ENCODE assay signal across 1 cellular context in genomic region chr3:179526989-179527391, GRCh38.
TF ChIP-seq lines count a peak whose summit lies in the region.

No MANE protein-coding gene starts in this region.

TF ChIP-seq in H1, 55 proteins besides CTCF, POLR2A, EP300 and RAD21:
- TF ChIP-seq, protein P1, sequence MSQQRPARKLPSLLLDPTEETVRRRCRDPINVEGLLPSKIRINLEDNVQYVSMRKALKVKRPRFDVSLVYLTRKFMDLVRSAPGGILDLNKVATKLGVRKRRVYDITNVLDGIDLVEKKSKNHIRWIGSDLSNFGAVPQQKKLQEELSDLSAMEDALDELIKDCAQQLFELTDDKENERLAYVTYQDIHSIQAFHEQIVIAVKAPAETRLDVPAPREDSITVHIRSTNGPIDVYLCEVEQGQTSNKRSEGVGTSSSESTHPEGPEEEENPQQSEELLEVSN (IDR thresholded peaks at IDR 0.05) = peak; percentile 66
- TF ChIP-seq TAF1 (IDR thresholded peaks at IDR 0.05; ENCODE audit: low read depth, low read length) (no peak), POU5F1 (IDR thresholded peaks at IDR 0.05; ENCODE audit: low read depth, low read length) (peak; percentile 53; the same call in 1 of the 2 replicates), SP1 (IDR thresholded peaks at IDR 0.05; ENCODE audit: low read depth, low read length) (peak; percentile 88), EGR1 (IDR thresholded peaks at IDR 0.05; ENCODE audit: borderline replicate concordance, low read depth, low read length) (peak; percentile 44; the same call in 1 of the 2 replicates), ASH2L (IDR thresholded peaks at IDR 0.05; ENCODE audit: low read length) (peak; percentile 47), TAF7 (optimal IDR thresholded peaks at IDR 0.05; ENCODE audit: borderline replicate concordance, low read depth, low read length) (no peak), CEBPB (IDR thresholded peaks at IDR 0.05; ENCODE audit: low read depth, low read length) (no peak), HDAC2 (IDR thresholded peaks at IDR 0.05; ENCODE audit: borderline replicate concordance in 1 of 2, low read depth in 2 of 2, low read length in 2 of 2) (peak in 1 of 2 experiments; percentile 97; a peak in 2 of 4 replicates), KDM5A (IDR thresholded peaks at IDR 0.05; ENCODE audit: low read length) (no peak), SIN3A (conservative IDR thresholded peaks at IDR 0.05 in 1 of 2, IDR thresholded peaks at IDR 0.05 in 1 of 2; ENCODE audit: low read depth in 1 of 2, low read length in 2 of 2) (peak in 1 of 2 experiments; percentile 53; a peak in 1 of 4 replicates), NANOG (IDR thresholded peaks at IDR 0.05; ENCODE audit: insufficient read depth, low read depth, low read length, poor library complexity, severe bottlenecking) (peak; percentile 77), GTF2F1 (IDR thresholded peaks at IDR 0.05; ENCODE audit: borderline replicate concordance, low read depth, low read length) (no peak), TCF12 (IDR thresholded peaks at IDR 0.05; ENCODE audit: low read depth, low read length) (0 out of 2 replicates have a peak, but pooled peaks have one; percentile 50), KDM4A (IDR thresholded peaks at IDR 0.05; ENCODE audit: low read depth, low read length, severe bottlenecking) (no peak), YY1 (IDR thresholded peaks at IDR 0.05; ENCODE audit: low read depth, low read length) (peak; percentile 77), RBBP5 (IDR thresholded peaks at IDR 0.05; ENCODE audit: borderline replicate concordance, low read depth, low read length) (peak; percentile 66; the same call in 1 of the 2 replicates), MAX (IDR thresholded peaks at IDR 0.05) (peak; percentile 62)
- TF ChIP-seq, protein P2, sequence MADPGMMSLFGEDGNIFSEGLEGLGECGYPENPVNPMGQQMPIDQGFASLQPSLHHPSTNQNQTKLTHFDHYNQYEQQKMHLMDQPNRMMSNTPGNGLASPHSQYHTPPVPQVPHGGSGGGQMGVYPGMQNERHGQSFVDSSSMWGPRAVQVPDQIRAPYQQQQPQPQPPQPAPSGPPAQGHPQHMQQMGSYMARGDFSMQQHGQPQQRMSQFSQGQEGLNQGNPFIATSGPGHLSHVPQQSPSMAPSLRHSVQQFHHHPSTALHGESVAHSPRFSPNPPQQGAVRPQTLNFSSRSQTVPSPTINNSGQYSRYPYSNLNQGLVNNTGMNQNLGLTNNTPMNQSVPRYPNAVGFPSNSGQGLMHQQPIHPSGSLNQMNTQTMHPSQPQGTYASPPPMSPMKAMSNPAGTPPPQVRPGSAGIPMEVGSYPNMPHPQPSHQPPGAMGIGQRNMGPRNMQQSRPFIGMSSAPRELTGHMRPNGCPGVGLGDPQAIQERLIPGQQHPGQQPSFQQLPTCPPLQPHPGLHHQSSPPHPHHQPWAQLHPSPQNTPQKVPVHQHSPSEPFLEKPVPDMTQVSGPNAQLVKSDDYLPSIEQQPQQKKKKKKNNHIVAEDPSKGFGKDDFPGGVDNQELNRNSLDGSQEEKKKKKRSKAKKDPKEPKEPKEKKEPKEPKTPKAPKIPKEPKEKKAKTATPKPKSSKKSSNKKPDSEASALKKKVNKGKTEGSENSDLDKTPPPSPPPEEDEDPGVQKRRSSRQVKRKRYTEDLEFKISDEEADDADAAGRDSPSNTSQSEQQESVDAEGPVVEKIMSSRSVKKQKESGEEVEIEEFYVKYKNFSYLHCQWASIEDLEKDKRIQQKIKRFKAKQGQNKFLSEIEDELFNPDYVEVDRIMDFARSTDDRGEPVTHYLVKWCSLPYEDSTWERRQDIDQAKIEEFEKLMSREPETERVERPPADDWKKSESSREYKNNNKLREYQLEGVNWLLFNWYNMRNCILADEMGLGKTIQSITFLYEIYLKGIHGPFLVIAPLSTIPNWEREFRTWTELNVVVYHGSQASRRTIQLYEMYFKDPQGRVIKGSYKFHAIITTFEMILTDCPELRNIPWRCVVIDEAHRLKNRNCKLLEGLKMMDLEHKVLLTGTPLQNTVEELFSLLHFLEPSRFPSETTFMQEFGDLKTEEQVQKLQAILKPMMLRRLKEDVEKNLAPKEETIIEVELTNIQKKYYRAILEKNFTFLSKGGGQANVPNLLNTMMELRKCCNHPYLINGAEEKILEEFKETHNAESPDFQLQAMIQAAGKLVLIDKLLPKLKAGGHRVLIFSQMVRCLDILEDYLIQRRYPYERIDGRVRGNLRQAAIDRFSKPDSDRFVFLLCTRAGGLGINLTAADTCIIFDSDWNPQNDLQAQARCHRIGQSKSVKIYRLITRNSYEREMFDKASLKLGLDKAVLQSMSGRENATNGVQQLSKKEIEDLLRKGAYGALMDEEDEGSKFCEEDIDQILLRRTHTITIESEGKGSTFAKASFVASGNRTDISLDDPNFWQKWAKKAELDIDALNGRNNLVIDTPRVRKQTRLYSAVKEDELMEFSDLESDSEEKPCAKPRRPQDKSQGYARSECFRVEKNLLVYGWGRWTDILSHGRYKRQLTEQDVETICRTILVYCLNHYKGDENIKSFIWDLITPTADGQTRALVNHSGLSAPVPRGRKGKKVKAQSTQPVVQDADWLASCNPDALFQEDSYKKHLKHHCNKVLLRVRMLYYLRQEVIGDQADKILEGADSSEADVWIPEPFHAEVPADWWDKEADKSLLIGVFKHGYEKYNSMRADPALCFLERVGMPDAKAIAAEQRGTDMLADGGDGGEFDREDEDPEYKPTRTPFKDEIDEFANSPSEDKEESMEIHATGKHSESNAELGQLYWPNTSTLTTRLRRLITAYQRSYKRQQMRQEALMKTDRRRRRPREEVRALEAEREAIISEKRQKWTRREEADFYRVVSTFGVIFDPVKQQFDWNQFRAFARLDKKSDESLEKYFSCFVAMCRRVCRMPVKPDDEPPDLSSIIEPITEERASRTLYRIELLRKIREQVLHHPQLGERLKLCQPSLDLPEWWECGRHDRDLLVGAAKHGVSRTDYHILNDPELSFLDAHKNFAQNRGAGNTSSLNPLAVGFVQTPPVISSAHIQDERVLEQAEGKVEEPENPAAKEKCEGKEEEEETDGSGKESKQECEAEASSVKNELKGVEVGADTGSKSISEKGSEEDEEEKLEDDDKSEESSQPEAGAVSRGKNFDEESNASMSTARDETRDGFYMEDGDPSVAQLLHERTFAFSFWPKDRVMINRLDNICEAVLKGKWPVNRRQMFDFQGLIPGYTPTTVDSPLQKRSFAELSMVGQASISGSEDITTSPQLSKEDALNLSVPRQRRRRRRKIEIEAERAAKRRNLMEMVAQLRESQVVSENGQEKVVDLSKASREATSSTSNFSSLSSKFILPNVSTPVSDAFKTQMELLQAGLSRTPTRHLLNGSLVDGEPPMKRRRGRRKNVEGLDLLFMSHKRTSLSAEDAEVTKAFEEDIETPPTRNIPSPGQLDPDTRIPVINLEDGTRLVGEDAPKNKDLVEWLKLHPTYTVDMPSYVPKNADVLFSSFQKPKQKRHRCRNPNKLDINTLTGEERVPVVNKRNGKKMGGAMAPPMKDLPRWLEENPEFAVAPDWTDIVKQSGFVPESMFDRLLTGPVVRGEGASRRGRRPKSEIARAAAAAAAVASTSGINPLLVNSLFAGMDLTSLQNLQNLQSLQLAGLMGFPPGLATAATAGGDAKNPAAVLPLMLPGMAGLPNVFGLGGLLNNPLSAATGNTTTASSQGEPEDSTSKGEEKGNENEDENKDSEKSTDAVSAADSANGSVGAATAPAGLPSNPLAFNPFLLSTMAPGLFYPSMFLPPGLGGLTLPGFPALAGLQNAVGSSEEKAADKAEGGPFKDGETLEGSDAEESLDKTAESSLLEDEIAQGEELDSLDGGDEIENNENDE (IDR thresholded peaks at IDR 0.05; ENCODE audit: insufficient replicate concordance, low read length) = peak; percentile 80
